Comparison of ENCODE assay signal across 13 cellular contexts in the genomic region with DNA sequence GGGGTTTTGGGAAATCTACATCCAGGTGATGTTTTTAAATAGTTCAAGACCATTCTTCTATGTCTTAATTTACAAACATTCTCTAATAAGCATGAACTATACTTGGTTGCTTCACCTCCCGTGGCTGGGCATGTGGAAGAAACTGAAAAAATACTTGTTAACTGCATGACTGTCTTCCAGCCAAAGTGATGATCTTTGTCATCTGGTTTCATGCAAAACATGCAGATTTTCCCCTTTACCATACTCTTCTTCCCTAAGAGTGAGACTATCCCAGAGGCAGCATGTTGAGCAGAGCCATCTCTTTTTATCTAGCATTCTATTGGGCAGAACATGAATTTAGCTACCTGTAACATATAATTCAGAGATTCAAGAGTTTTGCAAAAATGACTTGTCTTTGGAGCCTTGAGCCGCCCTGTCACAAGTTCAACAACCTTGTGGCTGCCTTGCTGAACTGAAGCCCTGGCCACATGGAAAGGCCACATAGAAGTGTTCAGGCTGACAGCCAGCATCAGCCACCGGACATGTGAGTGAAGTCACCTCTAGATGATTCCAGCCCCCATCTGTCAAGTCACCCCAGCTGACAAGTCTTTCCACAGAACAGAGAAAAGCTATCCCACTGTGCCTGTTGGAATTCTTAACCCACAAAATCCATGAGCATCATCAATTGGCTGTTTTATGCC.
A peak's percentile ranks its signal among the peaks of the same experiment; 100 is the strongest.
DNase-seq lines count a peak whose midpoint lies in the region; ATAC-seq and TF ChIP-seq lines count a peak whose summit lies in the region.
"Had no signal": no experiment of that assay in that cellular context is flagged by ENCODE, and none has a peak within 500 bp of the region (broad histone marks: within the 10 kb centered on the region; RNA-seq: fewer than 3 reads in every experiment).

No MANE protein-coding gene starts in this region.

- H3K27me3 Mint-ChIP-seq in T-helper 17 cell, result no peaks in the 10 kb centered on the region
- H3K27me3 Mint-ChIP-seq in stimulated activated naive CD8-positive, alpha-beta T cell treated with anti-CD3 and anti-CD28 coated beads, Interleukin-15, amount 100 ng/mL, for 72 hours, result no peaks in the 10 kb centered on the region

- peak; percentile 19 for DNase-seq in stimulated activated CD4-positive, alpha-beta T cell treated with anti-CD3 and anti-CD28 coated beads, Interleukin-15, amount 100 ng/mL, for 24 hours
- no peak for DNase-seq in stimulated activated CD4-positive, alpha-beta T cell treated with anti-CD3 and anti-CD28 coated beads, Interleukin-4, amount 100 ng/mL, for 1 hour
- DNase-seq in T-helper 17 cell, result no peak
- DNase-seq in stimulated activated naive CD8-positive, alpha-beta T cell treated with anti-CD3 and anti-CD28 coated beads, Interleukin-15, amount 100 ng/mL, for 72 hours, result no peak
- DNase-seq in kidney tubule cell (ENCODE audit: low spot score), result no peak
- no peak for DNase-seq in NCI-H187 treated with DMSO at 0.1 percent for 48 hours (lab: John Stamatoyannopoulos, UW)
- no peak for DNase-seq in GM03348 (ENCODE audit: low spot score)
- DNase-seq: NCI-H1048, NCI-H2081 treated with DMSO at 0.1 percent for 48 hours had no signal

- peaks cover 13 to 79% (median 23%) of the 10 kb centered on the region in 3 donors for H3K4me1 ChIP-seq in gastroesophageal sphincter

- peak overlapping the region; percentile 77 to 90 (median 80) for H3K27ac ChIP-seq in gastroesophageal sphincter

- no peak overlapping the region for H3K4me3 Mint-ChIP-seq in T-helper 17 cell
- no peak overlapping the region for H3K4me3 Mint-ChIP-seq in stimulated activated naive CD8-positive, alpha-beta T cell treated with anti-CD3 and anti-CD28 coated beads, Interleukin-15, amount 100 ng/mL, for 72 hours
- H3K4me3 Mint-ChIP-seq: brain, endodermal cell had no signal

- H3K9me3 ChIP-seq in T-helper 17 cell (ENCODE audit: control insufficient read depth, low read length, poor library complexity, severe bottlenecking) (no peaks in the 10 kb centered on the region), gastroesophageal sphincter (no peaks in the 10 kb centered on the region)
- H3K9me3 ChIP-seq: Peyer's patch had no signal

- peaks cover 62% of the 10 kb centered on the region for H3K4me1 Mint-ChIP-seq in T-helper 17 cell
- peaks cover 65% of the 10 kb centered on the region for H3K4me1 Mint-ChIP-seq in stimulated activated naive CD8-positive, alpha-beta T cell treated with anti-CD3 and anti-CD28 coated beads, Interleukin-15, amount 100 ng/mL, for 72 hours

- no peaks in the 10 kb centered on the region for H3K36me3 ChIP-seq in gastroesophageal sphincter
- H3K36me3 ChIP-seq: Peyer's patch had no signal

- no peak for TF ChIP-seq CTCF in gastroesophageal sphincter (IDR thresholded peaks at IDR 0.05)

- H3K9me3 Mint-ChIP-seq in stimulated activated naive CD8-positive, alpha-beta T cell treated with anti-CD3 and anti-CD28 coated beads, Interleukin-15, amount 100 ng/mL, for 72 hours, result no peaks in the 10 kb centered on the region
- H3K9me3 Mint-ChIP-seq: brain, endodermal cell had no signal

- ATAC-seq in T-helper 17 cell, result no peak
- ATAC-seq in gastroesophageal sphincter, result no peak
- ATAC-seq in stimulated activated naive CD8-positive, alpha-beta T cell treated with anti-CD3 and anti-CD28 coated beads, Interleukin-15, amount 100 ng/mL, for 72 hours, result peak; percentile 24

- no peak for TF ChIP-seq EP300 in gastroesophageal sphincter (IDR thresholded peaks at IDR 0.05)

- H3K27me3 ChIP-seq in gastroesophageal sphincter, result no peaks in the 10 kb centered on the region
- H3K27me3 ChIP-seq: Peyer's patch had no signal

- WGBS in gastroesophageal sphincter (ENCODE audit: low coverage in 1 of 2), 2 donors, result 80 to 100% methylated on average over 2 to 3 of the region's 3 CpGs

- no peak for TF ChIP-seq POLR2A in gastroesophageal sphincter (IDR thresholded peaks at IDR 0.05)

- peak overlapping the region; percentile 94 for H3K27ac Mint-ChIP-seq in T-helper 17 cell
- peak overlapping the region; percentile 19 to 70 for H3K27ac Mint-ChIP-seq in stimulated activated naive CD8-positive, alpha-beta T cell treated with anti-CD3 and anti-CD28 coated beads, Interleukin-15, amount 100 ng/mL, for 72 hours
- H3K27ac Mint-ChIP-seq: endodermal cell had no signal

- peaks cover 3% of the 10 kb centered on the region for H3K36me3 Mint-ChIP-seq in T-helper 17 cell (ENCODE audit: low read depth)
- H3K36me3 Mint-ChIP-seq: brain had no signal

- no peak overlapping the region for H3K4me3 ChIP-seq in gastroesophageal sphincter
- H3K4me3 ChIP-seq: Peyer's patch had no signal
